Comparison of ENCODE assay signal across 9 cellular contexts in genomic region chr6:62285612-62286469, GRCh38. TPM values are rescaled to one million over a fixed set of nuclear protein-coding genes. Genes with fewer than 3 reads are reported as not detected.
DNase-seq lines count a peak whose midpoint lies in the region; ATAC-seq and FAIRE-seq lines count a peak whose summit lies in the region.
"Had no signal": no experiment of that assay in that cellular context is flagged by ENCODE, and none has a peak within 500 bp of the region (broad histone marks: within the 10 kb centered on the region; RNA-seq: fewer than 3 reads in every experiment).

Gene KHDRBS2, minus strand, starts transcription at chr6:62286225.

- ATAC-seq in HG03139 (IDR thresholded peaks at IDR 0.05; ENCODE audit: unreplicated experiment) = peak; percentile 100
- peak; percentile 96 for ATAC-seq in left lobe of liver

- DNase-seq in COLO668 (lab: John Stamatoyannopoulos, UW; ENCODE audit: unreplicated experiment) = peak; percentile 92
- peak; percentile 61 for DNase-seq in GM19239 (ENCODE audit: insufficient read length, low spot score)
- DNase-seq in NCI-H774 (lab: John Stamatoyannopoulos, UW) = peak; percentile 89
- peak; percentile 40 for DNase-seq in cerebellum (ENCODE audit: low spot score)
- DNase-seq in left lobe of liver (ENCODE audit: low spot score) = peak; percentile 68
- DNase-seq in stimulated activated CD8-positive, alpha-beta memory T cell treated with anti-CD3 and anti-CD28 coated beads, Interleukin-7, amount 100 ng/mL, for 24 hours (ENCODE audit: low read depth) = peak; percentile 0
- DNase-seq in HuH-7 (ENCODE audit: low spot score) = no peak

- peak; percentile 94 for FAIRE-seq in GM19239 (lab: Jason Lieb, UNC)

RNA-seq across cellular contexts. Expression of gene KHDRBS2, which starts in this region (rescaled TPM):
- 35.1 TPM for total RNA-seq in cerebellum
- total RNA-seq in left lobe of liver = not detected
- total RNA-seq: dermis microvascular lymphatic vessel endothelial cell had no signal

Comparison
In these comparisons a context has a peak if more than half of its experiments do, and no peak if none do; other contexts are left out.
1. RNA of gene KHDRBS2 (total RNA-seq): 35.1 TPM in cerebellum (single experiment); not detected in left lobe of liver (single experiment); every median in the first group is over 10 times any median in the second.
2. Peak in DNase-seq and ATAC-seq in left lobe of liver; RNA of the gene not detected or under 1 TPM.